Comparison of ENCODE assay signal across 21 cellular contexts in the genomic region with DNA sequence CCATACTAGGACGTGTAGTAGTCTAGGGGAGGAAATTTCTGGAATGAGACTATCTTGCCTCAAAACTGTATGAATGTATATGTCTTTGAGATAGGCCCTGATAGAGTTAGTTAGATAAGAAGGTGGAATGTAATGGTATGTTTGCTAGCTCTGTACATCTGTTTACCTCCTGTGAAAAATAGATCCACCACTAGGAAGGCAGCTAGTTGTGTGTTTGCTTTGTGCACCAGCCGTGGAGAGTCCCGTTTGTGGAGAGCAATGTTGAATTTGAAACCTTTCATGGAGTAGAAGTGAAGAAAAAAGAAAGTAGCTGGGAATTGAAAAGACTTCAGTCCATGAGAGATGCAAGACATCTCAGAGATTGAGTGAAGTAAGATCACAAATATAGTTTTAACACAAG. TPM values are rescaled to one million over a fixed set of nuclear protein-coding genes. Genes with fewer than 3 reads are reported as not detected.
DNase-seq lines count a peak whose midpoint lies in the region; ATAC-seq and TF ChIP-seq lines count a peak whose summit lies in the region.
"Had no signal": no experiment of that assay in that cellular context is flagged by ENCODE, and none has a peak within 500 bp of the region (broad histone marks: within the 10 kb centered on the region; RNA-seq: fewer than 3 reads in every experiment).

No MANE protein-coding gene starts in this region.

- intact Hi-C loops in Calu3 (cut with micrococcal nuclease; ENCODE audit: unreplicated experiment) = loop anchor here (10.0 kb wide), 1 partner anchor 61 kb away; no protein-coding TSS in a partner anchor

- H3K4me3 ChIP-seq in SK-N-MC = no peak overlapping the region

- no peak overlapping the region for H3K9ac ChIP-seq in SK-N-MC (ENCODE audit: insufficient read length)

- no peak for ATAC-seq in foreskin keratinocyte
- ATAC-seq: Panc1, SK-N-SH treated with all-trans-retinoic acid at 6 μM for 48 hours had no signal

- peak overlapping the region; percentile 27 for H3K27ac Mint-ChIP-seq in Calu3 (ENCODE audit: unreplicated experiment)
- peak overlapping the region in 2 of 3 experiments; percentile 13 to 34 for H3K27ac Mint-ChIP-seq in nephron

- H3K9me3 Mint-ChIP-seq in Calu3 (ENCODE audit: low read depth, unreplicated experiment) = peaks cover 7% of the 10 kb centered on the region
- H3K9me3 Mint-ChIP-seq in nephron = no peaks in the 10 kb centered on the region

- H3K4me1 Mint-ChIP-seq in Calu3 (ENCODE audit: low read depth, unreplicated experiment) = peaks cover 31% of the 10 kb centered on the region
- H3K4me1 Mint-ChIP-seq in nephron = peaks cover 5% of the 10 kb centered on the region

- H3K27me3 ChIP-seq in foreskin keratinocyte = no peaks in the 10 kb centered on the region
- H3K27me3 ChIP-seq: BE2C had no signal

- no peaks in the 10 kb centered on the region for H3K4me1 ChIP-seq in foreskin keratinocyte
- H3K4me1 ChIP-seq: BE2C had no signal

- H3K27me3 Mint-ChIP-seq in Calu3 (ENCODE audit: unreplicated experiment) (no peaks in the 10 kb centered on the region), nephron (ENCODE audit: low read depth) (no peaks in the 10 kb centered on the region)

- TF ChIP-seq CTCF in Calu3 (IDR thresholded peaks at IDR 0.05; ENCODE audit: unreplicated experiment) (no peak), nephron (IDR thresholded peaks at IDR 0.05; ENCODE audit: unreplicated experiment in 3 of 3) (no peak), foreskin keratinocyte (conservative IDR thresholded peaks at IDR 0.05) (no peak)

- H3K4me3 Mint-ChIP-seq in Calu3 (ENCODE audit: low read depth, unreplicated experiment) (no peak overlapping the region), nephron (no peak overlapping the region)

- H3K9me3 ChIP-seq in SK-N-MC (ENCODE audit: low read depth, low read length) = no peaks in the 10 kb centered on the region
- H3K9me3 ChIP-seq: BE2C had no signal

- DNase-seq in Calu3 (no peak), DMS79 treated with DMSO at 0.1 percent for 48 hours (lab: John Stamatoyannopoulos, UW) (peak; percentile 59), SK-N-MC (ENCODE audit: low read depth, low spot score) (no peak), foreskin keratinocyte (no peak), NCI-H774 (lab: John Stamatoyannopoulos, UW) (no peak)
- no peak for DNase-seq in activated CD8-positive, alpha-beta memory T cell treated with anti-CD3 and anti-CD28 coated beads for 24 hours
- no peak for DNase-seq in activated CD4-positive, alpha-beta T cell treated with anti-CD3 and anti-CD28 coated beads for 1 hour
- DNase-seq: BE2C, DMS 273 treated with DMSO at 0.1 percent for 48 hours, GDM1, Kasumi-1, NCI-H1417, NCI-H1694 treated with DMSO at 0.1 percent for 48 hours, NCI-H2081 treated with DMSO at 0.1 percent for 48 hours, NCI-H2227 treated with DMSO at 0.1 percent for 48 hours, NCI-H526, SIG-M5 had no signal

- H3K27ac ChIP-seq in SK-N-MC (peak overlapping the region; percentile 0; the same call in 1 of the 2 replicates), foreskin keratinocyte (no peak overlapping the region)

- CTCF ChIA-PET in Calu3 (lab: Charles Lee) = interaction anchor here (1.0 kb wide), 1 partner anchor 49 kb away, joined by 3 read pairs; no protein-coding TSS in a partner anchor

- no peaks in the 10 kb centered on the region for H3K36me3 ChIP-seq in SK-N-MC (ENCODE audit: insufficient read depth, low read length)
- H3K36me3 ChIP-seq: BE2C had no signal

- BruUV-seq in Calu3 (replicated peaks; lab: Mats Ljungman, UMichigan) = no TSS peak

- H3K36me3 Mint-ChIP-seq in Calu3 (ENCODE audit: insufficient read depth, unreplicated experiment) (no peaks in the 10 kb centered on the region), nephron (ENCODE audit: low read depth) (peaks cover 15% of the 10 kb centered on the region)

RNA-seq across cellular contexts. Expression of a gene that starts 25.4 kb away (rescaled TPM):
- total RNA-seq in Calu3 (2022) = 0.07 and 0.47 TPM in 2 replicates
- not detected in 2 replicates for total RNA-seq in foreskin keratinocyte
- polyA plus RNA-seq in foreskin keratinocyte = not detected in 2 replicates
- total RNA-seq: MCF 10A had no signal
